Comparison of ENCODE assay signal across 8 cellular contexts in genomic region chr19:49266409-49266808, GRCh38. TPM values are rescaled to one million over a fixed set of nuclear protein-coding genes. Genes with fewer than 3 reads are reported as not detected.
DNase-seq lines count a peak whose midpoint lies in the region; ATAC-seq and TF ChIP-seq lines count a peak whose summit lies in the region.
"Not testable (repeated sequence)": the region's sequence is repeated elsewhere in the genome, so short reads cannot be mapped to it uniquely, and the experiment has no call there.

No MANE protein-coding gene starts in this region.

- H3K79me2 ChIP-seq in PC-9 (ENCODE audit: low read depth) = not testable (repeated sequence)

- not testable (repeated sequence) for H3K27ac ChIP-seq in PC-9, brain microvascular endothelial cell, neutrophil

- not testable (repeated sequence) for H3K27me3 ChIP-seq in PC-9 (ENCODE audit: insufficient read depth, low read depth); brain microvascular endothelial cell (replicated peaks); neutrophil

- not testable (repeated sequence) for BruUV-seq in PC-9 (replicated peaks; lab: Mats Ljungman, UMichigan)

- TF ChIP-seq CTCF in PC-9 (conservative IDR thresholded peaks at IDR 0.05) (peak; percentile 61), brain microvascular endothelial cell (IDR thresholded peaks at IDR 0.05; ENCODE audit: low read depth, low read length, missing control alignments) (peak; percentile 65), neutrophil (IDR thresholded peaks at IDR 0.05) (peak; percentile 50)

- peaks cover 22% of the 10 kb centered on the region for H3K9me3 Mint-ChIP-seq in activated CD4-positive, alpha-beta memory T cell treated with anti-CD3 and anti-CD28 coated beads for 36 hours

- intact Hi-C loops in PC-9 (cut with micrococcal nuclease; ENCODE audit: unreplicated experiment) = loop anchor here (10.0 kb wide), 1 partner anchor 178 kb away; the partner anchor contains the start of gene SLC17A7
- intact Hi-C loops in activated CD4-positive, alpha-beta memory T cell treated with anti-CD3 and anti-CD28 coated beads for 36 hours (cut with micrococcal nuclease) = loop anchor here (1.0 to 10.0 kb wide), 5 partner anchors 34 to 208 kb away; partner anchors contain the start of gene FLT3LG
- intact Hi-C loops in left cardiac atrium (cut with DNase I) = not testable (repeated sequence)

- H3K4me3 Mint-ChIP-seq in activated CD4-positive, alpha-beta memory T cell treated with anti-CD3 and anti-CD28 coated beads for 36 hours = not testable (repeated sequence)

- H3F3A ChIP-seq in PC-9 (ENCODE audit: insufficient read depth, low read depth) = not testable (repeated sequence)

- H3K27ac Mint-ChIP-seq in activated CD4-positive, alpha-beta memory T cell treated with anti-CD3 and anti-CD28 coated beads for 36 hours = not testable (repeated sequence)

- CTCF ChIA-PET in PC-9 (lab: Charles Lee) = not testable (repeated sequence)
- CTCF ChIA-PET in activated CD4-positive, alpha-beta memory T cell treated with anti-CD3 and anti-CD28 coated beads for 36 hours (lab: Charles Lee) = interaction anchor here (0.6 to 5.8 kb wide), 9 partner anchors 9 to 170 kb away, joined by 3 to 47 read pairs (median 3); partner anchors contain the start of gene CD37

- H3K27me3 Mint-ChIP-seq in activated CD4-positive, alpha-beta memory T cell treated with anti-CD3 and anti-CD28 coated beads for 36 hours = not testable (repeated sequence)

- not testable (repeated sequence) for H3K9me2 ChIP-seq in PC-9 (ENCODE audit: insufficient read depth)

- in situ Hi-C loops in brain microvascular endothelial cell (cut with HindIII; ENCODE audit: low pct_ligation_motif_present, low sequenced_read_pairs) = not testable (repeated sequence)

- not testable (repeated sequence) for H3K4me3 ChIP-seq in PC-9; brain microvascular endothelial cell (ENCODE audit: low read depth, low read length); neutrophil (ENCODE audit: low read depth in 1 of 2, low read length in 1 of 2)

- not testable (repeated sequence) for H3K36me3 ChIP-seq in PC-9 (ENCODE audit: low read depth); brain microvascular endothelial cell (replicated peaks); neutrophil

- H3K9me3 ChIP-seq in PC-9 (ENCODE audit: insufficient read depth, low read depth); neutrophil: not testable (repeated sequence)

- POLR2A ChIA-PET in PC-9 (lab: Charles Lee; ENCODE audit: unreplicated experiment) = interaction anchor here (0.7 kb wide), 2 partner anchors 61 to 447 kb away, joined by 3 to 15 read pairs; no protein-coding TSS in a partner anchor
- POLR2A ChIA-PET in activated CD4-positive, alpha-beta memory T cell treated with anti-CD3 and anti-CD28 coated beads for 36 hours (lab: Charles Lee) = not testable (repeated sequence)

- not testable (repeated sequence) for H2AFZ ChIP-seq in PC-9

- DNase-seq in CMK (ENCODE audit: low read depth) (peak; percentile 11), HT1080 (ENCODE audit: low read depth) (peak; percentile 57), PC-9 (peak in 1 of 2 experiments; percentile 38), brain microvascular endothelial cell (peak; percentile 72), left cardiac atrium (peak; percentile 56)
- peak; percentile 67 for DNase-seq in activated CD4-positive, alpha-beta memory T cell treated with anti-CD3 and anti-CD28 coated beads for 36 hours
- peak; percentile 24 for DNase-seq in stimulated activated CD8-positive, alpha-beta memory T cell treated with anti-CD3 and anti-CD28 coated beads, Interleukin-7, amount 100 ng/mL, for 24 hours (ENCODE audit: low read depth)

- not testable (repeated sequence) for H3K4me2 ChIP-seq in PC-9

- not testable (repeated sequence) for H3K4me1 Mint-ChIP-seq in activated CD4-positive, alpha-beta memory T cell treated with anti-CD3 and anti-CD28 coated beads for 36 hours (ENCODE audit: low read depth)

- H3K36me3 Mint-ChIP-seq in activated CD4-positive, alpha-beta memory T cell treated with anti-CD3 and anti-CD28 coated beads for 36 hours = not testable (repeated sequence)

- H4K20me1 ChIP-seq in PC-9 (ENCODE audit: insufficient read depth) = not testable (repeated sequence)

- not testable (repeated sequence) for H3K4me1 ChIP-seq in PC-9 (replicated peaks; ENCODE audit: insufficient read depth); neutrophil (ENCODE audit: control insufficient read depth in 1 of 2, insufficient read depth in 1 of 2, low read depth in 1 of 2, low read length in 1 of 2)

- ATAC-seq in left cardiac atrium = not testable (repeated sequence)

RNA-seq across cellular contexts. Expression of gene SLC6A16, which starts 58.6 kb away (rescaled TPM):
- not detected in 2 replicates for total RNA-seq in HT1080 (2014; rRNA removed; shearing (Covaris generic))
- polyA plus RNA-seq in HT1080 (2015; cell fraction: cytosol; rRNA removed) = 0.05 and 0.15 TPM in 2 replicates
- polyA plus RNA-seq in HT1080 (2015; cell fraction: nucleus; rRNA removed) = 0.10 TPM in 1 of 2 replicates, not detected in the other
- total RNA-seq in PC-9 (2021) (0.48 and 0.61 TPM in 2 replicates), left cardiac atrium (1 to 10 TPM; 1.1 to 2.0 TPM)
- 1 to 10 TPM; 1.0 to 1.3 TPM for total RNA-seq in activated CD4-positive, alpha-beta memory T cell treated with anti-CD3 and anti-CD28 coated beads for 36 hours
